In the genomic region with DNA sequence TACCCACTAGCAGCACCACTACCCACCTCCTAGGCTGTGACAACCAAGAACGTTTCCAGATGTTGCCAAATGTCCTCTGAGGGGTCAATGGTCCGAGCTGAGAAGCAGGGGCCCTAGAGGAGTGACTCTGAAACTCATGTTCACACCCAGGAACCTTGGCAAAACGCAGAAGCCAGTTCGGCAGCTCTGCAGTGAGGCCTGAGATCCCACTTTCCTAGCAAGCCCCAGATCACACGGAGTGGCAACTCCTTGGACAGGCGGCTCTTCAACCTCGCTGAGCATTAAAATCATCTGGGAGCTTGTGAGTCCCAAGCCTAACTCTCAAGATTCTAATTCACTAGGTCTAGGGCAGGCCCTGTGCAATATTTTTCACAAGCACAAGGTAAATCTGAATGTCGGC, we compare ENCODE assay signal across 1 cellular context.
TF ChIP-seq lines count a peak whose summit lies in the region.

No MANE protein-coding gene starts in this region.

TF ChIP-seq in H1, 55 proteins besides CTCF, POLR2A, EP300 and RAD21:
- TF ChIP-seq NANOG (IDR thresholded peaks at IDR 0.05; ENCODE audit: insufficient read depth, low read depth, low read length, poor library complexity, severe bottlenecking) = no peak
- TF ChIP-seq CBX5 (IDR thresholded peaks at IDR 0.05; ENCODE audit: low read depth, low read length) = no peak
- TF ChIP-seq TBP (IDR thresholded peaks at IDR 0.05; ENCODE audit: low read depth, low read length) = no peak
- no peak for TF ChIP-seq SIRT6 (IDR thresholded peaks at IDR 0.05; ENCODE audit: low read length)
- TF ChIP-seq SAP30 (IDR thresholded peaks at IDR 0.05; ENCODE audit: insufficient read depth, insufficient replicate concordance, low read length) = no peak
- no peak for TF ChIP-seq SP1 (IDR thresholded peaks at IDR 0.05; ENCODE audit: low read depth, low read length)
- TF ChIP-seq TEAD4 (IDR thresholded peaks at IDR 0.05; ENCODE audit: low read depth, low read length) = no peak
- TF ChIP-seq BACH1 (IDR thresholded peaks at IDR 0.05; ENCODE audit: low read length) = no peak
